11 cellular contexts compared by ENCODE assay signal in genomic region chr20:51065615-51066014, GRCh38.
"Had no signal": no experiment of that assay in that cellular context is flagged by ENCODE, and none has a peak within 500 bp of the region (broad histone marks: within the 10 kb centered on the region; RNA-seq: fewer than 3 reads in every experiment).

No MANE protein-coding gene starts in this region.

- H3K27ac Mint-ChIP-seq: GM23338, H9, HFFc6 had no signal

- H3K9me3 ChIP-seq: HAP-1 had no signal

- H3K4me2 ChIP-seq: GM23338 had no signal

- H3K9ac ChIP-seq: GM23248 had no signal

- ATAC-seq: GM23338, HCT116 had no signal

- H3K4me3 ChIP-seq: GM23248, GM23338, HAP-1 had no signal

- DNase-seq: GM23248, GOT3, H7, H9, HCEC 1CT, HFFc6 had no signal

- H3K4me1 ChIP-seq: HAP-1 had no signal

- H3K36me3 ChIP-seq: HAP-1 had no signal

- H3K9me3 Mint-ChIP-seq: GM23338, H9 had no signal

- H2AFZ ChIP-seq: GM23248, GM23338 had no signal

- FAIRE-seq: H1, H54 had no signal

- H3K27ac ChIP-seq: GM23248 had no signal

- H3K4me3 Mint-ChIP-seq: GM23338, H9, HFFc6 had no signal
